22 cellular contexts compared by ENCODE assay signal in genomic region chr1:32890516-32891240, GRCh38. TPM values are rescaled to one million over a fixed set of nuclear protein-coding genes. Genes with fewer than 3 reads are reported as not detected.
"Had no signal": no experiment of that assay in that cellular context is flagged by ENCODE, and none has a peak within 500 bp of the region (broad histone marks: within the 10 kb centered on the region; RNA-seq: fewer than 3 reads in every experiment).

No MANE protein-coding gene starts in this region.

- H3K36me3 ChIP-seq: pancreas, tibial nerve, vagina had no signal

- H3K9me3 ChIP-seq: body of pancreas, pancreas, tibial nerve, vagina had no signal

- H3K27ac ChIP-seq: body of pancreas, foreskin keratinocyte, pancreas, tibial nerve, vagina had no signal

- ATAC-seq: activated CD8-positive, alpha-beta T cell treated with anti-CD3 and anti-CD28 coated beads, Interleukin-2, amount 10 ng/mL, durations not matched to agents 7 days and 5 days; body of pancreas; foreskin keratinocyte; pancreas had no signal

- H3K36me3 Mint-ChIP-seq: activated naive CD8-positive, alpha-beta T cell had no signal

- H3K4me3 ChIP-seq: body of pancreas, pancreas, tibial nerve, vagina had no signal

- H3K9me3 Mint-ChIP-seq: activated B cell treated with CpG ODN at 0.5 μM for 24 hours; dendritic cell treated with granulocyte-macrophage colony-stimulating factor and Interleukin-4, amounts not matched to agents 40 ng/mL and 50 ng/mL, for 4 days had no signal

- DNase-seq: activated B cell treated with CpG ODN at 0.5 μM for 24 hours; activated CD4-positive, alpha-beta T cell treated with anti-CD3 and anti-CD28 coated beads, Interleukin-2, amount 10 ng/mL, durations not matched to agents 24 days and 14 days; activated CD8-positive, alpha-beta memory T cell treated with anti-CD3 and anti-CD28 coated beads, Interleukin-2, amount 50 U/mL, for 4 hours; activated CD8-positive, alpha-beta T cell treated with anti-CD3 and anti-CD28 coated beads, Interleukin-2, amount 10 ng/mL, durations not matched to agents 7 days and 5 days; activated gamma-delta T cell treated with Interleukin-2 at 50 U/mL for 16 hours; activated T-cell treated with anti-CD3 and anti-CD28 coated beads, Interleukin-2, amount 50 U/mL, for 48 hours; amniotic stem cell; body of pancreas; cerebellar nuclear complex; effector memory CD4-positive, alpha-beta T cell; foreskin keratinocyte; kidney glomerular epithelial cell; mesendoderm; stimulated activated CD4-positive, alpha-beta T cell treated with anti-CD3 and anti-CD28 coated beads, Interleukin-4, amount 100 ng/mL, for 1 hour; stimulated activated naive CD4-positive, alpha-beta T cell; T-helper 2 cell had no signal

- H3K4me3 Mint-ChIP-seq: activated B cell treated with CpG ODN at 0.5 μM for 24 hours; activated CD4-positive, alpha-beta T cell treated with anti-CD3 and anti-CD28 coated beads, Interleukin-2, amount 10 ng/mL, durations not matched to agents 24 days and 14 days; activated CD8-positive, alpha-beta T cell treated with anti-CD3 and anti-CD28 coated beads, Interleukin-2, amount 10 ng/mL, durations not matched to agents 7 days and 5 days; dendritic cell treated with granulocyte-macrophage colony-stimulating factor and Interleukin-4, amounts not matched to agents 40 ng/mL and 50 ng/mL, for 4 days had no signal

- H3K27ac Mint-ChIP-seq: activated B cell treated with CpG ODN at 0.5 μM for 24 hours; activated CD4-positive, alpha-beta T cell treated with anti-CD3 and anti-CD28 coated beads, Interleukin-2, amount 10 ng/mL, durations not matched to agents 24 days and 14 days; activated CD8-positive, alpha-beta T cell treated with anti-CD3 and anti-CD28 coated beads, Interleukin-2, amount 10 ng/mL, durations not matched to agents 7 days and 5 days; activated naive CD8-positive, alpha-beta T cell; dendritic cell treated with granulocyte-macrophage colony-stimulating factor and Interleukin-4, amounts not matched to agents 40 ng/mL and 50 ng/mL, for 4 days had no signal

RNA-seq across cellular contexts. Expression of gene HPCA, which starts 4.4 kb away (rescaled TPM):
- total RNA-seq: activated B cell treated with CpG ODN at 0.5 μM for 24 hours; activated CD4-positive, alpha-beta T cell treated with anti-CD3 and anti-CD28 coated beads, Interleukin-2, amount 10 ng/mL, durations not matched to agents 24 days and 14 days; activated CD8-positive, alpha-beta T cell treated with anti-CD3 and anti-CD28 coated beads, Interleukin-2, amount 10 ng/mL, durations not matched to agents 7 days and 5 days; body of pancreas; foreskin keratinocyte; liver; tibial nerve; vagina had no signal
- polyA plus RNA-seq: foreskin keratinocyte, liver had no signal

RNA-seq across cellular contexts. Expression of gene TMEM54, which starts 10.5 kb away (rescaled TPM):
- total RNA-seq: activated CD8-positive, alpha-beta T cell treated with anti-CD3 and anti-CD28 coated beads, Interleukin-2, amount 10 ng/mL, durations not matched to agents 7 days and 5 days had no signal

RNA-seq across cellular contexts. Expression of gene FNDC5, which starts 20.0 kb away (rescaled TPM):
- total RNA-seq: activated CD4-positive, alpha-beta T cell treated with anti-CD3 and anti-CD28 coated beads, Interleukin-2, amount 10 ng/mL, durations not matched to agents 24 days and 14 days; activated CD8-positive, alpha-beta T cell treated with anti-CD3 and anti-CD28 coated beads, Interleukin-2, amount 10 ng/mL, durations not matched to agents 7 days and 5 days; body of pancreas; foreskin keratinocyte had no signal
- polyA plus RNA-seq: foreskin keratinocyte had no signal
